In genomic region chr6:46652603-46653438, GRCh38 we compare ENCODE assay signal across 8 cellular contexts. TPM values are rescaled to one million over a fixed set of nuclear protein-coding genes. Genes with fewer than 3 reads are reported as not detected.
A peak's percentile ranks its signal among the peaks of the same experiment; 100 is the strongest.
DNase-seq lines count a peak whose midpoint lies in the region; ATAC-seq, FAIRE-seq and TF ChIP-seq lines count a peak whose summit lies in the region.

A gene with protein sequence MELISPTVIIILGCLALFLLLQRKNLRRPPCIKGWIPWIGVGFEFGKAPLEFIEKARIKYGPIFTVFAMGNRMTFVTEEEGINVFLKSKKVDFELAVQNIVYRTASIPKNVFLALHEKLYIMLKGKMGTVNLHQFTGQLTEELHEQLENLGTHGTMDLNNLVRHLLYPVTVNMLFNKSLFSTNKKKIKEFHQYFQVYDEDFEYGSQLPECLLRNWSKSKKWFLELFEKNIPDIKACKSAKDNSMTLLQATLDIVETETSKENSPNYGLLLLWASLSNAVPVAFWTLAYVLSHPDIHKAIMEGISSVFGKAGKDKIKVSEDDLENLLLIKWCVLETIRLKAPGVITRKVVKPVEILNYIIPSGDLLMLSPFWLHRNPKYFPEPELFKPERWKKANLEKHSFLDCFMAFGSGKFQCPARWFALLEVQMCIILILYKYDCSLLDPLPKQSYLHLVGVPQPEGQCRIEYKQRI (minus strand): TSS chr6:46652818. CDS start chr6:46652582, 236 bp downstream.
A gene with protein sequence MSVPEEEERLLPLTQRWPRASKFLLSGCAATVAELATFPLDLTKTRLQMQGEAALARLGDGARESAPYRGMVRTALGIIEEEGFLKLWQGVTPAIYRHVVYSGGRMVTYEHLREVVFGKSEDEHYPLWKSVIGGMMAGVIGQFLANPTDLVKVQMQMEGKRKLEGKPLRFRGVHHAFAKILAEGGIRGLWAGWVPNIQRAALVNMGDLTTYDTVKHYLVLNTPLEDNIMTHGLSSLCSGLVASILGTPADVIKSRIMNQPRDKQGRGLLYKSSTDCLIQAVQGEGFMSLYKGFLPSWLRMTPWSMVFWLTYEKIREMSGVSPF (plus strand): TSS chr6:46652975. CDS start chr6:46653193, 218 bp downstream.

- H3K27ac ChIP-seq in astrocyte (ENCODE audit: low read depth, low read length) (no peak within 1 kb of the TSS), right cardiac atrium (ENCODE audit: low read length) (peak within 1 kb of the TSS; percentile 80), prostate gland (peak within 1 kb of the TSS; percentile 92 to 96)

- H3K9ac ChIP-seq in astrocyte (ENCODE audit: low read length) = peak within 1 kb of the TSS; percentile 73

- no peaks in the 10 kb centered on the region for H3K9me3 Mint-ChIP-seq in T-helper 2 cell treated with Interferon-gamma antibody and Interleukin-4, amounts not matched to agents 5 μg/mL and 100 μg/mL, for 36 hours
- H3K9me3 Mint-ChIP-seq in astrocyte (ENCODE audit: unreplicated experiment) = no peaks in the 10 kb centered on the region

- peak within 1 kb of the TSS; percentile 97 for H3K4me2 ChIP-seq in astrocyte (ENCODE audit: low read length)

- H3K27me3 ChIP-seq in astrocyte (ENCODE audit: insufficient read depth, low read length) = no peaks in the 10 kb centered on the region
- no peaks in the 10 kb centered on the region for H3K27me3 ChIP-seq in right cardiac atrium (ENCODE audit: control insufficient read depth, insufficient read depth)
- H3K27me3 ChIP-seq in prostate gland (replicated peaks; ENCODE audit: insufficient read depth) = no peaks in the 10 kb centered on the region

- no peaks in the 10 kb centered on the region for H3K9me3 ChIP-seq in astrocyte (ENCODE audit: insufficient read depth, low read depth, low read length)
- H3K9me3 ChIP-seq in right cardiac atrium (ENCODE audit: control insufficient read depth, low read length) = no peaks in the 10 kb centered on the region
- H3K9me3 ChIP-seq in prostate gland = no peaks in the 10 kb centered on the region

- peak; percentile 74 for TF ChIP-seq POLR2A in prostate gland (IDR thresholded peaks at IDR 0.05)

- FAIRE-seq in astrocyte (lab: Jason Lieb, UNC) = no peak

- H3K4me1 ChIP-seq in astrocyte (ENCODE audit: insufficient read depth, low read length) (peaks cover 8% of the 10 kb centered on the region), right cardiac atrium (ENCODE audit: control insufficient read depth, insufficient read depth, low read length) (no peaks in the 10 kb centered on the region), prostate gland (replicated peaks) (no peaks in the 10 kb centered on the region)

- H3K4me3 Mint-ChIP-seq in T-helper 2 cell treated with Interferon-gamma antibody and Interleukin-4, amounts not matched to agents 5 μg/mL and 100 μg/mL, for 36 hours = peak within 1 kb of the TSS; percentile 87
- H3K4me3 Mint-ChIP-seq in astrocyte (ENCODE audit: unreplicated experiment) = peak within 1 kb of the TSS; percentile 96

- intact Hi-C loops in right cardiac atrium (cut with DNase I) = no loop called here
- intact Hi-C loops in prostate gland (cut with DNase I) = no loop called here

- TF ChIP-seq CTCF in GM12865 (IDR thresholded peaks at IDR 0.05; ENCODE audit: insufficient read depth, low read depth, low read length, missing control alignments) (no peak), astrocyte (IDR thresholded peaks at IDR 0.05; ENCODE audit: insufficient read depth, low read depth, low read length) (no peak), prostate gland (IDR thresholded peaks at IDR 0.05) (no peak)

- peaks cover 53% of the 10 kb centered on the region for H3K27me3 Mint-ChIP-seq in T-helper 2 cell treated with Interferon-gamma antibody and Interleukin-4, amounts not matched to agents 5 μg/mL and 100 μg/mL, for 36 hours (ENCODE audit: low read depth)
- H3K27me3 Mint-ChIP-seq in astrocyte (ENCODE audit: low read depth, unreplicated experiment) = peaks cover 5% of the 10 kb centered on the region

- H3K36me3 Mint-ChIP-seq in T-helper 2 cell treated with Interferon-gamma antibody and Interleukin-4, amounts not matched to agents 5 μg/mL and 100 μg/mL, for 36 hours (ENCODE audit: low read depth) = no peaks in the 10 kb centered on the region
- no peaks in the 10 kb centered on the region for H3K36me3 Mint-ChIP-seq in astrocyte (ENCODE audit: low read depth, unreplicated experiment)

- peaks cover 17% of the 10 kb centered on the region for H3K4me1 Mint-ChIP-seq in T-helper 2 cell treated with Interferon-gamma antibody and Interleukin-4, amounts not matched to agents 5 μg/mL and 100 μg/mL, for 36 hours (ENCODE audit: low read depth)
- H3K4me1 Mint-ChIP-seq in astrocyte (ENCODE audit: low read depth, unreplicated experiment) = no peaks in the 10 kb centered on the region

- DNase-seq in GM12865 (ENCODE audit: low read depth) (peak; percentile 79), NCI-H146 treated with DMSO at 0.1 percent for 48 hours (lab: John Stamatoyannopoulos, UW; ENCODE audit: unreplicated experiment) (peak; percentile 58), astrocyte (ENCODE audit: low read depth) (peak; percentile 70), right cardiac atrium (peak; percentile 93 to 98 (median 96)), prostate gland (ENCODE audit: low spot score) (peak; percentile 98), ureter (ENCODE audit: low spot score) (peak; percentile 94)
- peak; percentile 84 for DNase-seq in T-helper 2 cell treated with Interferon-gamma antibody and Interleukin-4, amounts not matched to agents 5 μg/mL and 100 μg/mL, for 36 hours (ENCODE audit: low spot score)

- ATAC-seq in HG02852 (IDR thresholded peaks at IDR 0.05; ENCODE audit: unreplicated experiment) = peak; percentile 100
- peak; percentile 100 for ATAC-seq in right cardiac atrium

- no peaks in the 10 kb centered on the region for H4K20me1 ChIP-seq in astrocyte (ENCODE audit: insufficient read depth, low read length)

- H3K4me3 ChIP-seq in GM12865 (ENCODE audit: low read depth, low read length) (peak within 1 kb of the TSS; percentile 60), astrocyte (ENCODE audit: insufficient read depth, low read depth, low read length) (peak within 1 kb of the TSS; percentile 83), right cardiac atrium (ENCODE audit: low read length) (peak within 1 kb of the TSS; percentile 79), prostate gland (peak within 1 kb of the TSS; percentile 81 to 96)

- WGBS in right cardiac atrium = under 1% methylated on average over 72 of the region's 72 CpGs
- under 1% methylated on average over 69 of the region's 72 CpGs for WGBS in prostate gland

- H2AFZ ChIP-seq in astrocyte (ENCODE audit: low read depth, low read length) = peak within 1 kb of the TSS; percentile 95

- no peaks in the 10 kb centered on the region for H3K79me2 ChIP-seq in astrocyte (ENCODE audit: insufficient read depth, low read length)

- no peak within 1 kb of the TSS for H3K27ac Mint-ChIP-seq in T-helper 2 cell treated with Interferon-gamma antibody and Interleukin-4, amounts not matched to agents 5 μg/mL and 100 μg/mL, for 36 hours
- H3K27ac Mint-ChIP-seq in astrocyte (ENCODE audit: unreplicated experiment) = peak within 1 kb of the TSS; percentile 36

- H3K36me3 ChIP-seq in astrocyte (ENCODE audit: insufficient read depth, low read length) (no peaks in the 10 kb centered on the region), prostate gland (no peaks in the 10 kb centered on the region)

RNA-seq across cellular contexts. Expression of the first gene that starts in this region (rescaled TPM):
- total RNA-seq in astrocyte (0.72 and 0.84 TPM in 2 replicates), right cardiac atrium (1 to 10 TPM; 6.9 to 8.7 (median 7.1) TPM), prostate gland (10 to 100 TPM; 17.6 to 31.2 TPM), ureter (3.5 TPM)
- polyA plus RNA-seq in right cardiac atrium = 3.3 TPM

RNA-seq across cellular contexts. Expression of the second gene that starts in this region (rescaled TPM):
- total RNA-seq in astrocyte (4.3 and 4.4 TPM in 2 replicates), right cardiac atrium (10 to 100 TPM; 15.5 to 19.9 (median 17.7) TPM), prostate gland (10 to 100 TPM; 33.7 to 43.7 TPM), ureter (25.1 TPM)
- polyA plus RNA-seq in right cardiac atrium = 17.0 TPM
